In genomic region chr15:27843146-27843545, GRCh38 we compare ENCODE assay signal across 14 cellular contexts.
DNase-seq lines count a peak whose midpoint lies in the region; ATAC-seq and TF ChIP-seq lines count a peak whose summit lies in the region.
"Had no signal": no experiment of that assay in that cellular context is flagged by ENCODE, and none has a peak within 500 bp of the region (broad histone marks: within the 10 kb centered on the region; RNA-seq: fewer than 3 reads in every experiment).

No MANE protein-coding gene starts in this region.

- TF ChIP-seq CTCF in GM13976 (IDR thresholded peaks at IDR 0.05; ENCODE audit: borderline replicate concordance, control extremely low read depth, extremely low read depth, insufficient read depth, missing control alignments): no peak
- TF ChIP-seq CTCF in esophagus muscularis mucosa (IDR thresholded peaks at IDR 0.05): no peak

- in situ Hi-C loops in GM13976 (cut with MboI; ENCODE audit: low sequenced_read_pairs, unreplicated experiment): no loop called here

- no peaks in the 10 kb centered on the region for H3K27me3 ChIP-seq in esophagus muscularis mucosa

- H3K36me3 Mint-ChIP-seq in stimulated activated memory B cell treated with anti-CD40 and anti-IgM and Interleukin-4, amounts not matched to agents 10 μg/mL and 1 μg/mL and 100 μg/mL, for 72 hours: no peaks in the 10 kb centered on the region
- H3K36me3 Mint-ChIP-seq in effector memory CD8-positive, alpha-beta T cell (ENCODE audit: insufficient read depth): peaks cover 2% of the 10 kb centered on the region
- H3K36me3 Mint-ChIP-seq: CD4-positive, alpha-beta memory T cell had no signal

- DNase-seq in GM13976 (ENCODE audit: low spot score): peak; percentile 5
- peak; percentile 57 for DNase-seq in esophagus muscularis mucosa (ENCODE audit: extremely low spot score)
- DNase-seq in activated gamma-delta T cell (lab: John Stamatoyannopoulos, UW): no peak
- no peak for DNase-seq in effector memory CD8-positive, alpha-beta T cell
- no peak for DNase-seq in NCI-H2196 (lab: John Stamatoyannopoulos, UW; ENCODE audit: unreplicated experiment)
- DNase-seq: C1 segment of cervical spinal cord; CD4-positive, alpha-beta memory T cell; COR-L47; DMS153; DND-41; H9 had no signal

- intact Hi-C loops in esophagus muscularis mucosa (cut with DNase I): no loop called here

- no peaks in the 10 kb centered on the region for H3K9me3 Mint-ChIP-seq in stimulated activated memory B cell treated with anti-CD40 and anti-IgM and Interleukin-4, amounts not matched to agents 10 μg/mL and 1 μg/mL and 100 μg/mL, for 72 hours
- H3K9me3 Mint-ChIP-seq in effector memory CD8-positive, alpha-beta T cell: peaks cover 1 to 8% of the 10 kb centered on the region in 2 donors
- H3K9me3 Mint-ChIP-seq: H9 had no signal

- H3K4me3 ChIP-seq in esophagus muscularis mucosa: no peak overlapping the region
- H3K4me3 ChIP-seq: GM23248 had no signal

- no peak for TF ChIP-seq POLR2A in esophagus muscularis mucosa (IDR thresholded peaks at IDR 0.05; ENCODE audit: low read depth)

- TF ChIP-seq EP300 in esophagus muscularis mucosa (IDR thresholded peaks at IDR 0.05): no peak

- H3K9me3 ChIP-seq in esophagus muscularis mucosa: no peaks in the 10 kb centered on the region

- H3K4me1 Mint-ChIP-seq in stimulated activated memory B cell treated with anti-CD40 and anti-IgM and Interleukin-4, amounts not matched to agents 10 μg/mL and 1 μg/mL and 100 μg/mL, for 72 hours: no peaks in the 10 kb centered on the region
- H3K4me1 Mint-ChIP-seq in effector memory CD8-positive, alpha-beta T cell (ENCODE audit: low read depth in 2 of 2): no peaks in the 10 kb centered on the region
- H3K4me1 Mint-ChIP-seq: CD4-positive, alpha-beta memory T cell; H9 had no signal

- H3K4me3 Mint-ChIP-seq in stimulated activated memory B cell treated with anti-CD40 and anti-IgM and Interleukin-4, amounts not matched to agents 10 μg/mL and 1 μg/mL and 100 μg/mL, for 72 hours: no peak overlapping the region
- no peak overlapping the region for H3K4me3 Mint-ChIP-seq in effector memory CD8-positive, alpha-beta T cell
- H3K4me3 Mint-ChIP-seq: CD4-positive, alpha-beta memory T cell; H9 had no signal

- H3K36me3 ChIP-seq in esophagus muscularis mucosa: no peaks in the 10 kb centered on the region

- H3K27me3 Mint-ChIP-seq in stimulated activated memory B cell treated with anti-CD40 and anti-IgM and Interleukin-4, amounts not matched to agents 10 μg/mL and 1 μg/mL and 100 μg/mL, for 72 hours: no peaks in the 10 kb centered on the region
- H3K27me3 Mint-ChIP-seq in effector memory CD8-positive, alpha-beta T cell: no peaks in the 10 kb centered on the region
- H3K27me3 Mint-ChIP-seq: CD4-positive, alpha-beta memory T cell had no signal

- no peak overlapping the region for H3K27ac ChIP-seq in esophagus muscularis mucosa (replicated peaks in 1 of 4)
- H3K27ac ChIP-seq: GM23248 had no signal

- peak; percentile 28 for ATAC-seq in stimulated activated memory B cell treated with anti-CD40 and anti-IgM and Interleukin-4, amounts not matched to agents 10 μg/mL and 1 μg/mL and 100 μg/mL, for 72 hours
- ATAC-seq in effector memory CD8-positive, alpha-beta T cell (replicated peaks): no peak
- ATAC-seq: HCT116 had no signal

- WGBS in esophagus muscularis mucosa: 92% methylated on average over 3 of the region's 3 CpGs

- no peak overlapping the region for H3K27ac Mint-ChIP-seq in stimulated activated memory B cell treated with anti-CD40 and anti-IgM and Interleukin-4, amounts not matched to agents 10 μg/mL and 1 μg/mL and 100 μg/mL, for 72 hours
- H3K27ac Mint-ChIP-seq in effector memory CD8-positive, alpha-beta T cell: no peak overlapping the region
- H3K27ac Mint-ChIP-seq: CD4-positive, alpha-beta memory T cell; H9 had no signal

- H3K4me1 ChIP-seq in esophagus muscularis mucosa: no peaks in the 10 kb centered on the region

Comparison
In these comparisons a context has a peak if more than half of its experiments do, and no peak if none do; other contexts are left out.
1. DNase-seq: peak in GM13976 (single experiment) and esophagus muscularis mucosa (single experiment); none in activated gamma-delta T cell (single experiment), effector memory CD8-positive, alpha-beta T cell (0 of 3) and NCI-H2196 (single experiment).